In genomic region chr18:48470484-48471180, GRCh38 we compare ENCODE assay signal across 13 cellular contexts.
A peak's percentile ranks its signal among the peaks of the same experiment; 100 is the strongest.
DNase-seq lines count a peak whose midpoint lies in the region; ATAC-seq and TF ChIP-seq lines count a peak whose summit lies in the region.
"Had no signal": no experiment of that assay in that cellular context is flagged by ENCODE, and none has a peak within 500 bp of the region (broad histone marks: within the 10 kb centered on the region; RNA-seq: fewer than 3 reads in every experiment).

No MANE protein-coding gene starts in this region.

- H3K27me3 ChIP-seq in ascending aorta = no peaks in the 10 kb centered on the region

- no peaks in the 10 kb centered on the region for H3K9me3 ChIP-seq in ascending aorta

- H3K4me1 ChIP-seq in ascending aorta = no peaks in the 10 kb centered on the region

- peak; percentile 76 for DNase-seq in EH (ENCODE audit: low read depth)
- DNase-seq in ascending aorta (ENCODE audit: low spot score in 2 of 2) = no peak
- DNase-seq in left ventricle myocardium superior = no peak
- DNase-seq in NCI-H526 (lab: John Stamatoyannopoulos, UW) = no peak
- DNase-seq in cerebellar cortex (ENCODE audit: low spot score) = no peak
- DNase-seq in NCI-H82 treated with DMSO at 0.1 percent for 48 hours (lab: John Stamatoyannopoulos, UW; ENCODE audit: unreplicated experiment) = no peak
- DNase-seq in GM13977 (ENCODE audit: low spot score) = no peak
- DNase-seq: COR-L47; NCI-H1436; NCI-H2227 treated with DMSO at 0.1 percent for 48 hours; stimulated activated CD4-positive, alpha-beta T cell treated with anti-CD3 and anti-CD28 coated beads, Interleukin-15, amount 100 ng/mL, for 24 hours; stimulated activated naive CD4-positive, alpha-beta T cell treated with Interleukin-2 at 50 U/mL for 16 hours had no signal

- no peaks in the 10 kb centered on the region for H3K36me3 ChIP-seq in ascending aorta

- ATAC-seq in left ventricle myocardium superior = peak; percentile 76

- H3K27ac ChIP-seq in ascending aorta (peak overlapping the region; percentile 23 to 39), skin epidermis (peak overlapping the region in 16 of 21 experiments; percentile 2 to 81 (median 67))

- intact Hi-C loops in ascending aorta (cut with DNase I) (no loop called here), left ventricle myocardium superior (cut with micrococcal nuclease) (no loop called here)

- H3K4me3 ChIP-seq in ascending aorta (no peak overlapping the region), skin epidermis (no peak overlapping the region)

- in situ Hi-C loops in GM13977 (cut with MboI; ENCODE audit: low pct_unique_long_range_greater_than_20kb, low sequenced_read_pairs, unreplicated experiment) = no loop called here

- TF ChIP-seq CTCF in ascending aorta (IDR thresholded peaks at IDR 0.05) (no peak), GM13977 (IDR thresholded peaks at IDR 0.05; ENCODE audit: extremely low read depth, insufficient read depth, missing control alignments) (no peak)
